9 cellular contexts compared by ENCODE assay signal in genomic region chr15:72599855-72600464, GRCh38. TPM values are rescaled to one million over a fixed set of nuclear protein-coding genes. Genes with fewer than 3 reads are reported as not detected.
A peak's percentile ranks its signal among the peaks of the same experiment; 100 is the strongest.
DNase-seq lines count a peak whose midpoint lies in the region; ATAC-seq and TF ChIP-seq lines count a peak whose summit lies in the region.
"Had no signal": no experiment of that assay in that cellular context is flagged by ENCODE, and none has a peak within 500 bp of the region (broad histone marks: within the 10 kb centered on the region; RNA-seq: fewer than 3 reads in every experiment).

No MANE protein-coding gene starts in this region.

- H3K27me3 Mint-ChIP-seq in endothelial cell (ENCODE audit: unreplicated experiment) = peaks cover 2% of the 10 kb centered on the region
- H3K27me3 Mint-ChIP-seq in naive thymus-derived CD4-positive, alpha-beta T cell = peaks cover 0 to 9% (median 0%) of the 10 kb centered on the region in 5 donors

- intact Hi-C loops in naive thymus-derived CD4-positive, alpha-beta T cell (cut with micrococcal nuclease) = loop anchor here (5.0 to 10.0 kb wide), 2 partner anchors 75 to 672 kb away; no protein-coding TSS in a partner anchor

- POLR2A ChIA-PET in HEK293 (lab: Yijun Ruan, JAX) = interaction anchor here (1.1 kb wide), 1 partner anchor 86 kb away, joined by 3 read pairs; the partner anchor contains the start of genes BBS4 and HIGD2B
- POLR2A ChIA-PET in naive thymus-derived CD4-positive, alpha-beta T cell (lab: Charles Lee) = interaction anchor here (0.8 kb wide), 1 partner anchor 224 kb away, joined by 3 read pairs; no protein-coding TSS in a partner anchor

- H3K4me1 Mint-ChIP-seq in endothelial cell (ENCODE audit: unreplicated experiment) = peaks cover 2% of the 10 kb centered on the region
- peaks cover 0 to 2% (median 0%) of the 10 kb centered on the region in 7 donors for H3K4me1 Mint-ChIP-seq in naive thymus-derived CD4-positive, alpha-beta T cell
- H3K4me1 Mint-ChIP-seq: activated naive CD8-positive, alpha-beta T cell treated with anti-CD3 and anti-CD28 coated beads, Interleukin-2, amount 10 ng/mL, durations not matched to agents 7 days and 5 days had no signal

- ATAC-seq in naive thymus-derived CD4-positive, alpha-beta T cell = peak; percentile 57
- ATAC-seq in GM21825 (IDR thresholded peaks at IDR 0.05; ENCODE audit: unreplicated experiment) (no peak), HG03378 (IDR thresholded peaks at IDR 0.05; ENCODE audit: unreplicated experiment) (no peak)

- H3K9me3 ChIP-seq in HEK293 (ENCODE audit: control insufficient read depth, insufficient read depth, low read depth, low read length) = no peaks in the 10 kb centered on the region
- no peaks in the 10 kb centered on the region for H3K9me3 ChIP-seq in naive thymus-derived CD4-positive, alpha-beta T cell (ENCODE audit: control insufficient read depth in 2 of 3, low read length in 3 of 3)

- no peaks in the 10 kb centered on the region for H3K9me3 Mint-ChIP-seq in endothelial cell (ENCODE audit: unreplicated experiment)
- no peaks in the 10 kb centered on the region for H3K9me3 Mint-ChIP-seq in naive thymus-derived CD4-positive, alpha-beta T cell
- H3K9me3 Mint-ChIP-seq: activated naive CD8-positive, alpha-beta T cell treated with anti-CD3 and anti-CD28 coated beads, Interleukin-2, amount 10 ng/mL, durations not matched to agents 7 days and 5 days had no signal

- TF ChIP-seq CTCF in HEK293 (tag by site-specific recombination; IDR thresholded peaks at IDR 0.05) (peak; percentile 54), endothelial cell (IDR thresholded peaks at IDR 0.05; ENCODE audit: unreplicated experiment) (peak; percentile 66)

- no peak overlapping the region for H3K27ac Mint-ChIP-seq in endothelial cell (ENCODE audit: unreplicated experiment)
- H3K27ac Mint-ChIP-seq in naive thymus-derived CD4-positive, alpha-beta T cell = no peak overlapping the region
- H3K27ac Mint-ChIP-seq: activated naive CD8-positive, alpha-beta T cell treated with anti-CD3 and anti-CD28 coated beads, Interleukin-2, amount 10 ng/mL, durations not matched to agents 7 days and 5 days had no signal

- H3K27me3 ChIP-seq in naive thymus-derived CD4-positive, alpha-beta T cell (ENCODE audit: control insufficient read depth in 2 of 2, insufficient read depth in 2 of 2, low read length in 2 of 2) = no peaks in the 10 kb centered on the region

- H3K27ac ChIP-seq in HEK293 (ENCODE audit: extremely low read depth, low read depth, low read length) = no peak overlapping the region
- no peak overlapping the region for H3K27ac ChIP-seq in naive thymus-derived CD4-positive, alpha-beta T cell (ENCODE audit: low read depth, low read length)

- CTCF ChIA-PET in HEK293 (lab: Yijun Ruan, JAX) = interaction anchor here (0.5 to 3.6 kb wide), 61 partner anchors 9 to 873 kb away, joined by 3 to 43 read pairs (median 4); partner anchors contain the start of genes BBS4 and HIGD2B
- CTCF ChIA-PET in naive thymus-derived CD4-positive, alpha-beta T cell (lab: Charles Lee) = interaction anchor here (0.6 to 2.1 kb wide), 9 partner anchors 10 to 1133 kb away, joined by 3 to 11 read pairs (median 4); no protein-coding TSS in a partner anchor

- H3K36me3 ChIP-seq in HEK293 (ENCODE audit: control insufficient read depth in 2 of 2, insufficient read depth in 1 of 2, low read length in 2 of 2) = no peaks in the 10 kb centered on the region; a peak in 1 of 3 replicates
- H3K36me3 ChIP-seq in naive thymus-derived CD4-positive, alpha-beta T cell (ENCODE audit: control insufficient read depth in 2 of 3, insufficient read depth in 3 of 3, low read length in 3 of 3) = no peaks in the 10 kb centered on the region

- H3K36me3 Mint-ChIP-seq in endothelial cell (ENCODE audit: low read depth, unreplicated experiment) = no peaks in the 10 kb centered on the region
- H3K36me3 Mint-ChIP-seq in naive thymus-derived CD4-positive, alpha-beta T cell = no peaks in the 10 kb centered on the region
- H3K36me3 Mint-ChIP-seq: activated naive CD8-positive, alpha-beta T cell treated with anti-CD3 and anti-CD28 coated beads, Interleukin-2, amount 10 ng/mL, durations not matched to agents 7 days and 5 days had no signal

- no peak overlapping the region for H3K4me3 Mint-ChIP-seq in endothelial cell (ENCODE audit: unreplicated experiment)
- H3K4me3 Mint-ChIP-seq in naive thymus-derived CD4-positive, alpha-beta T cell = no peak overlapping the region
- H3K4me3 Mint-ChIP-seq: activated naive CD8-positive, alpha-beta T cell treated with anti-CD3 and anti-CD28 coated beads, Interleukin-2, amount 10 ng/mL, durations not matched to agents 7 days and 5 days had no signal

- H3K4me1 ChIP-seq in HEK293 (ENCODE audit: control insufficient read depth, insufficient read depth, low read length) = no peaks in the 10 kb centered on the region; the same call in 1 of the 2 replicates
- H3K4me1 ChIP-seq in naive thymus-derived CD4-positive, alpha-beta T cell (ENCODE audit: control insufficient read depth in 2 of 2, insufficient read depth in 2 of 2, low read length in 2 of 2) = no peaks in the 10 kb centered on the region

- H3K4me3 ChIP-seq in HEK293 (ENCODE audit: low read depth, low read length) = no peak overlapping the region
- H3K4me3 ChIP-seq in naive thymus-derived CD4-positive, alpha-beta T cell (ENCODE audit: low read length) = no peak overlapping the region

- peak; percentile 8 to 57 for DNase-seq in NCI-H524 (lab: John Stamatoyannopoulos, UW)
- no peak for DNase-seq in NCI-H524 treated with DMSO at 0.1 percent for 48 hours (lab: John Stamatoyannopoulos, UW)
- DNase-seq in RPMI7951 (ENCODE audit: low read depth) = peak; percentile 55
- DNase-seq in endothelial cell (ENCODE audit: low spot score) = peak; percentile 62
- peak in 5 of 9 donors; percentile 16 to 34 (median 21) for DNase-seq in naive thymus-derived CD4-positive, alpha-beta T cell
- DNase-seq: activated naive CD8-positive, alpha-beta T cell treated with anti-CD3 and anti-CD28 coated beads, Interleukin-2, amount 10 ng/mL, durations not matched to agents 7 days and 5 days had no signal

TF ChIP-seq in HEK293, 187 proteins besides CTCF, POLR2A, EP300 and RAD21:
- TF ChIP-seq ZNF660 (tag by site-specific recombination; IDR thresholded peaks at IDR 0.05) (0 out of 2 replicates have a peak, but pooled peaks have one; percentile 49), ZNF174 (tag by site-specific recombination; IDR thresholded peaks at IDR 0.05) (no peak)
- TF ChIP-seq, protein P1, sequence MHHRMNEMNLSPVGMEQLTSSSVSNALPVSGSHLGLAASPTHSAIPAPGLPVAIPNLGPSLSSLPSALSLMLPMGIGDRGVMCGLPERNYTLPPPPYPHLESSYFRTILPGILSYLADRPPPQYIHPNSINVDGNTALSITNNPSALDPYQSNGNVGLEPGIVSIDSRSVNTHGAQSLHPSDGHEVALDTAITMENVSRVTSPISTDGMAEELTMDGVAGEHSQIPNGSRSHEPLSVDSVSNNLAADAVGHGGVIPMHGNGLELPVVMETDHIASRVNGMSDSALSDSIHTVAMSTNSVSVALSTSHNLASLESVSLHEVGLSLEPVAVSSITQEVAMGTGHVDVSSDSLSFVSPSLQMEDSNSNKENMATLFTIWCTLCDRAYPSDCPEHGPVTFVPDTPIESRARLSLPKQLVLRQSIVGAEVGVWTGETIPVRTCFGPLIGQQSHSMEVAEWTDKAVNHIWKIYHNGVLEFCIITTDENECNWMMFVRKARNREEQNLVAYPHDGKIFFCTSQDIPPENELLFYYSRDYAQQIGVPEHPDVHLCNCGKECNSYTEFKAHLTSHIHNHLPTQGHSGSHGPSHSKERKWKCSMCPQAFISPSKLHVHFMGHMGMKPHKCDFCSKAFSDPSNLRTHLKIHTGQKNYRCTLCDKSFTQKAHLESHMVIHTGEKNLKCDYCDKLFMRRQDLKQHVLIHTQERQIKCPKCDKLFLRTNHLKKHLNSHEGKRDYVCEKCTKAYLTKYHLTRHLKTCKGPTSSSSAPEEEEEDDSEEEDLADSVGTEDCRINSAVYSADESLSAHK (tag by site-specific recombination; IDR thresholded peaks at IDR 0.05) = peak; percentile 46; the same call in 1 of the 2 replicates

RNA-seq across cellular contexts. Expression of gene GOLGA6B, which starts 54.5 kb away (rescaled TPM):
- total RNA-seq in RPMI7951 (2014; rRNA removed; shearing (Covaris generic)) = not detected in 2 replicates
- total RNA-seq in endothelial cell (ENCODE audit: unreplicated experiment) = not detected
- total RNA-seq in naive thymus-derived CD4-positive, alpha-beta T cell = under 1 TPM in 3 of 5 experiments, not detected in 2; 0.27 to 0.70 (median 0.49) TPM
- not detected for polyA plus RNA-seq in naive thymus-derived CD4-positive, alpha-beta T cell
- total RNA-seq: activated naive CD8-positive, alpha-beta T cell treated with anti-CD3 and anti-CD28 coated beads, Interleukin-2, amount 10 ng/mL, durations not matched to agents 7 days and 5 days had no signal
